8 cellular contexts compared by ENCODE assay signal in the genomic region with DNA sequence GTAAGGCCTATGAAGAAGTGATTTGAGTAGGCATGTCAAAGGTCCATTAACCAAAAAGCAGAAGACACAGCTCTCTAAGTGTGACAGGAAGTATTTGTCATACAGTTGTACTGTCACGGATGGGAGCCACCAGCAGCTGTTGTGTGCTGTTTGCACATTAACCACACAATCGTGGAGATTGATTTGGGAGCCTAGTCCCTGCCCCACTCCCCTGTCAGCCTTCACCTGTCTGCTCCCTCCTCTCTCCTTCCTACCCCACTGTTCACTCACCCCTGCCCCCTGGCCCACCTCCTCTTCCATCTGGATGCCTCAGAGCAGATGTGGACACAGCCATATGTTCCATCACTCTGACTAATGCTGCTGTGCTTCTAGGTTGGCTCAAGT.
DNase-seq lines count a peak whose midpoint lies in the region; ATAC-seq and TF ChIP-seq lines count a peak whose summit lies in the region.

No MANE protein-coding gene starts in this region.

- peaks cover 17% of the 10 kb centered on the region for H3K4me1 Mint-ChIP-seq in progenitor cell of endocrine pancreas (ENCODE audit: low read depth)

- in situ Hi-C loops in KBM-7 (cut with MboI; ENCODE audit: low pct_unique_long_range_greater_than_20kb, low sequenced_read_pairs): no loop called here

- H3K9me3 Mint-ChIP-seq in progenitor cell of endocrine pancreas (ENCODE audit: low read depth): no peaks in the 10 kb centered on the region

- H3K27me3 Mint-ChIP-seq in progenitor cell of endocrine pancreas: no peaks in the 10 kb centered on the region

- TF ChIP-seq CTCF in progenitor cell of endocrine pancreas (IDR thresholded peaks at IDR 0.05; ENCODE audit: unreplicated experiment): no peak

- DNase-seq in KBM-7 (peak; percentile 39), UCSD-AML1 (lab: John Stamatoyannopoulos, UW; ENCODE audit: unreplicated experiment) (no peak), progenitor cell of endocrine pancreas (ENCODE audit: low spot score, unreplicated experiment) (no peak), cerebellar nuclear complex (lab: John Stamatoyannopoulos, UW) (no peak), mesenteric fat pad (ENCODE audit: low spot score) (no peak)

- no peak overlapping the region for H3K27ac Mint-ChIP-seq in progenitor cell of endocrine pancreas

- H3K4me3 Mint-ChIP-seq in progenitor cell of endocrine pancreas (ENCODE audit: low read depth): no peak overlapping the region

- peak; percentile 81 for ATAC-seq in GM18520 (IDR thresholded peaks at IDR 0.05; ENCODE audit: unreplicated experiment)
- peak; percentile 73 for ATAC-seq in GM21576 (IDR thresholded peaks at IDR 0.05; ENCODE audit: unreplicated experiment)
- ATAC-seq in esophagus mucosa: peak; percentile 59

- no peaks in the 10 kb centered on the region for H3K36me3 Mint-ChIP-seq in progenitor cell of endocrine pancreas (ENCODE audit: insufficient read depth)
